In genomic region chr4:127783971-127784519, GRCh38 we compare ENCODE assay signal across 13 cellular contexts. TPM values are rescaled to one million over a fixed set of nuclear protein-coding genes. Genes with fewer than 3 reads are reported as not detected.
A peak's percentile ranks its signal among the peaks of the same experiment; 100 is the strongest.
DNase-seq lines count a peak whose midpoint lies in the region; ATAC-seq and TF ChIP-seq lines count a peak whose summit lies in the region.
"Had no signal": no experiment of that assay in that cellular context is flagged by ENCODE, and none has a peak within 500 bp of the region (broad histone marks: within the 10 kb centered on the region; RNA-seq: fewer than 3 reads in every experiment).

No MANE protein-coding gene starts in this region.

- H3K27ac ChIP-seq in suprapubic skin: peak overlapping the region; percentile 81
- H3K27ac ChIP-seq: 22Rv1 had no signal

- no peaks in the 10 kb centered on the region for H3K36me3 ChIP-seq in suprapubic skin

- 59% methylated on average over 8 of the region's 8 CpGs for WGBS in suprapubic skin

- no peak for ATAC-seq in HG02981 (IDR thresholded peaks at IDR 0.05; ENCODE audit: unreplicated experiment)

- TF ChIP-seq CTCF in WI38 (IDR thresholded peaks at IDR 0.05; ENCODE audit: low read depth, low read length) (no peak), suprapubic skin (IDR thresholded peaks at IDR 0.05) (no peak)

- no peaks in the 10 kb centered on the region for H3K27me3 ChIP-seq in suprapubic skin

- peaks cover 10% of the 10 kb centered on the region for H3K4me1 ChIP-seq in suprapubic skin

- TF ChIP-seq POLR2A in suprapubic skin (IDR thresholded peaks at IDR 0.05): no peak

- H3K4me3 ChIP-seq in WI38 (ENCODE audit: low read depth, low read length) (peak overlapping the region; percentile 90; the same call in 1 of the 2 replicates), suprapubic skin (peak overlapping the region; percentile 89)

- no peak for TF ChIP-seq EP300 in suprapubic skin (IDR thresholded peaks at IDR 0.05)

- no peaks in the 10 kb centered on the region for H3K9me3 ChIP-seq in suprapubic skin

- DNase-seq in DMS 273 (lab: John Stamatoyannopoulos, UW; ENCODE audit: unreplicated experiment) (peak; percentile 12), DMS 273 treated with DMSO at 0.1 percent for 48 hours (lab: John Stamatoyannopoulos, UW) (no peak), inferior parietal cortex (ENCODE audit: extremely low spot score) (peak; percentile 38), suprapubic skin (ENCODE audit: low spot score in 2 of 2) (no peak), NCI-H146 (lab: John Stamatoyannopoulos, UW) (no peak)
- DNase-seq in activated naive CD4-positive, alpha-beta T cell treated with Interleukin-2 at 50 U/mL for 16 hours: no peak
- DNase-seq: NCI-H187 had no signal

RNA-seq across cellular contexts. Expression of gene HSPA4L, which starts 1.9 kb away (rescaled TPM):
- total RNA-seq in suprapubic skin: 10 to 100 TPM; 17.8 to 22.2 (median 19.6) TPM

RNA-seq across cellular contexts. Expression of gene SLC25A31, which starts 53.8 kb away (rescaled TPM):
- total RNA-seq in suprapubic skin: not detected
- total RNA-seq: dermis microvascular lymphatic vessel endothelial cell, kidney epithelial cell, SK-MEL-5 had no signal

Comparison
In these comparisons a context has a peak if more than half of its experiments do, and no peak if none do; other contexts are left out.
1. DNase-seq: peak in DMS 273 (single experiment) and inferior parietal cortex (single experiment); none in DMS 273 treated with DMSO at 0.1 percent for 48 hours (single experiment), suprapubic skin (0 of 2), NCI-H146 (single experiment) and activated naive CD4-positive, alpha-beta T cell treated with Interleukin-2 at 50 U/mL for 16 hours (single experiment).